ENCODE assay signal across 1 cellular context in genomic region chr6:7121704-7122241, GRCh38.
TF ChIP-seq lines count a peak whose summit lies in the region.

No MANE protein-coding gene starts in this region.

TF ChIP-seq in GM23338, 12 proteins besides CTCF, POLR2A, EP300 and RAD21:
- TF ChIP-seq REST (IDR thresholded peaks at IDR 0.05; ENCODE audit: unreplicated experiment) (no peak), NANOG (IDR thresholded peaks at IDR 0.05; ENCODE audit: borderline replicate concordance) (no peak), ZNF462 (CRISPR knock-in tag; IDR thresholded peaks at IDR 0.05) (no peak), EZH2 (IDR thresholded peaks at IDR 0.05; ENCODE audit: low read depth, unreplicated experiment) (no peak), CREB1 (CRISPR knock-in tag; IDR thresholded peaks at IDR 0.05; ENCODE audit: low read depth) (no peak), JUNB (IDR thresholded peaks at IDR 0.05; ENCODE audit: unreplicated experiment) (no peak), ETS1 (IDR thresholded peaks at IDR 0.05) (no peak), ZNF331 (CRISPR knock-in tag; IDR thresholded peaks at IDR 0.05; ENCODE audit: low read depth) (no peak), EZH2phosphoT487 (IDR thresholded peaks at IDR 0.05; ENCODE audit: unreplicated experiment) (no peak), POLR2AphosphoS5 (IDR thresholded peaks at IDR 0.05; ENCODE audit: low read depth) (no peak), ZNF114 (CRISPR knock-in tag; IDR thresholded peaks at IDR 0.05) (no peak), STAT1 (IDR thresholded peaks at IDR 0.05; ENCODE audit: unreplicated experiment) (no peak)
